1 cellular context compared by ENCODE assay signal in genomic region chr19:17855333-17856152, GRCh38.
TF ChIP-seq lines count a peak whose summit lies in the region.

No MANE protein-coding gene starts in this region.

TF ChIP-seq in K562, 482 proteins besides CTCF, POLR2A, EP300 and RAD21:
- TF ChIP-seq, protein P1, sequence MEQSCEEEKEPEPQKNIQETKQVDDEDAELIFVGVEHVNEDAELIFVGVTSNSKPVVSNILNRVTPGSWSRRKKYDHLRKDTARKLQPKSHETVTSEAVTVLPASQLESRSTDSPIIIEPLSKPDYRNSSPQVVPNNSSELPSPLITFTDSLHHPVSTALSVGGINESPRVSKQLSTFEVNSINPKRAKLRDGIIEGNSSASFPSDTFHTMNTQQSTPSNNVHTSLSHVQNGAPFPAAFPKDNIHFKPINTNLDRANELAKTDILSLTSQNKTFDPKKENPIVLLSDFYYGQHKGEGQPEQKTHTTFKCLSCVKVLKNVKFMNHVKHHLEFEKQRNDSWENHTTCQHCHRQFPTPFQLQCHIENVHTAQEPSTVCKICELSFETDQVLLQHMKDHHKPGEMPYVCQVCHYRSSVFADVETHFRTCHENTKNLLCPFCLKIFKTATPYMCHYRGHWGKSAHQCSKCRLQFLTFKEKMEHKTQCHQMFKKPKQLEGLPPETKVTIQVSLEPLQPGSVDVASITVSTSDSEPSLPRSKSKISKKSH (CRISPR knock-in tag; IDR thresholded peaks at IDR 0.05), result no peak
- TF ChIP-seq BCOR (IDR thresholded peaks at IDR 0.05) (peak; percentile 98), ZHX1 (conservative IDR thresholded peaks at IDR 0.05; ENCODE audit: low read length) (0 out of 2 replicates have a peak, but pooled peaks have one; percentile 45), DEAF1 (CRISPR knock-in tag; IDR thresholded peaks at IDR 0.05) (peak; percentile 67; the same call in 1 of the 2 replicates), PHF20 (IDR thresholded peaks at IDR 0.05; ENCODE audit: partially characterized antibody) (peak; percentile 16), CBFB (CRISPR knock-in tag; IDR thresholded peaks at IDR 0.05) (peak; percentile 68; the same call in 1 of the 2 replicates), CBX3 (IDR thresholded peaks at IDR 0.05; ENCODE audit: borderline replicate concordance in 1 of 2, low read length in 2 of 2) (0 out of 3 replicates have a peak, but pooled peaks of 1 of the 2 experiments have one; percentile 21), STAG1 (CRISPR knock-in tag; IDR thresholded peaks at IDR 0.05; ENCODE audit: borderline replicate concordance) (peak; percentile 99), ARID2 (IDR thresholded peaks at IDR 0.05) (peak; percentile 73; the same call in 1 of the 2 replicates), RCOR1 (IDR thresholded peaks at IDR 0.05; ENCODE audit: borderline replicate concordance in 1 of 2, low read depth in 2 of 2, low read length in 2 of 2) (peak in 1 of 2 experiments; percentile 74; a peak in 2 of 4 replicates), ZNF740 (CRISPR knock-in tag; IDR thresholded peaks at IDR 0.05) (no peak), ZNF740 (tag; IDR thresholded peaks at IDR 0.05) (no peak), ZNF12 (CRISPR knock-in tag; IDR thresholded peaks at IDR 0.05) (0 out of 2 replicates have a peak, but pooled peaks have one; percentile 26), FOXM1 (IDR thresholded peaks at IDR 0.05; ENCODE audit: low read depth) (0 out of 2 replicates have a peak, but pooled peaks have one; percentile 49), FOXM1 (CRISPR knock-in tag; IDR thresholded peaks at IDR 0.05; ENCODE audit: low read depth) (no peak), ZBTB7A (IDR thresholded peaks at IDR 0.05; ENCODE audit: borderline replicate concordance, control insufficient read depth, low read depth, low read length) (no peak), TAF15 (IDR thresholded peaks at IDR 0.05; ENCODE audit: low read depth, low read length) (no peak), RBM14 (IDR thresholded peaks at IDR 0.05; ENCODE audit: borderline replicate concordance, insufficient read depth, low read depth, low read length) (no peak), C11orf30 (IDR thresholded peaks at IDR 0.05; ENCODE audit: low read depth) (no peak), CTBP1 (IDR thresholded peaks at IDR 0.05; ENCODE audit: borderline replicate concordance) (peak; percentile 68; the same call in 1 of the 2 replicates), ZNF282 (CRISPR knock-in tag; IDR thresholded peaks at IDR 0.05) (no peak), CC2D1A (IDR thresholded peaks at IDR 0.05) (peak; percentile 64; the same call in 1 of the 2 replicates), PRMT5 (CRISPR knock-in tag; IDR thresholded peaks at IDR 0.05) (no peak), RB1 (IDR thresholded peaks at IDR 0.05; ENCODE audit: low read depth) (peak; percentile 85), XRCC5 (IDR thresholded peaks at IDR 0.05; ENCODE audit: low read depth, low read length) (peak; percentile 78; the same call in 1 of the 2 replicates), CXXC5 (CRISPR knock-in tag; IDR thresholded peaks at IDR 0.05) (no peak), EP400 (IDR thresholded peaks at IDR 0.05) (no peak), KLF16 (IDR thresholded peaks at IDR 0.05) (peak; percentile 26; the same call in 1 of the 2 replicates), TBP (optimal IDR thresholded peaks at IDR 0.05; ENCODE audit: low read depth, low read length) (peak; percentile 29), FOXK2 (conservative IDR thresholded peaks at IDR 0.05 in 1 of 2, IDR thresholded peaks at IDR 0.05 in 1 of 2; ENCODE audit: low read depth in 2 of 2) (peak; percentile 33 to 38; a peak in 1 of 4 replicates), MAX (CRISPR knock-in tag; IDR thresholded peaks at IDR 0.05) (peak; percentile 33), ZNF24 (IDR thresholded peaks at IDR 0.05) (peak; percentile 50; the same call in 1 of the 2 replicates), ID3 (CRISPR knock-in tag; IDR thresholded peaks at IDR 0.05) (no peak), ID3 (tag; IDR thresholded peaks at IDR 0.05) (peak; percentile 29; the same call in 1 of the 2 replicates), HNRNPUL1 (IDR thresholded peaks at IDR 0.05; ENCODE audit: low read length) (no peak), MEIS2 (IDR thresholded peaks at IDR 0.05; ENCODE audit: partially characterized antibody) (peak; percentile 46), ZNF384 (IDR thresholded peaks at IDR 0.05; ENCODE audit: low read depth, low read length) (peak; percentile 54), ZFP36 (IDR thresholded peaks at IDR 0.05; ENCODE audit: low read depth, low read length, partially characterized antibody) (peak; percentile 52), ZNF589 (CRISPR knock-in tag; IDR thresholded peaks at IDR 0.05; ENCODE audit: low read depth) (no peak), ZNF263 (CRISPR knock-in tag; IDR thresholded peaks at IDR 0.05; ENCODE audit: borderline replicate concordance) (peak; percentile 60; the same call in 1 of the 2 replicates), MYC (IDR thresholded peaks at IDR 0.05; ENCODE audit: low read depth, low read length) (0 out of 2 replicates have a peak, but pooled peaks have one; percentile 49), MYC (CRISPR knock-in tag; IDR thresholded peaks at IDR 0.05; ENCODE audit: borderline replicate concordance, low read depth) (no peak), SP1 (CRISPR knock-in tag; IDR thresholded peaks at IDR 0.05) (0 out of 2 replicates have a peak, but pooled peaks have one; percentile 47), YY1 (IDR thresholded peaks at IDR 0.05; ENCODE audit: borderline replicate concordance in 1 of 3, control insufficient read depth in 1 of 3, extremely low read depth in 1 of 3, insufficient read depth in 3 of 3, insufficient read length in 1 of 3, insufficient replicate concordance in 2 of 3, low read depth in 1 of 3, low read length in 2 of 3) (peak in 1 of 3 experiments; percentile 46), CREM (IDR thresholded peaks at IDR 0.05; ENCODE audit: low read depth) (peak; percentile 32; the same call in 1 of the 2 replicates), KHSRP (IDR thresholded peaks at IDR 0.05) (no peak), SMC3 (conservative IDR thresholded peaks at IDR 0.05; ENCODE audit: insufficient read depth, low read depth, low read length) (peak; percentile 98), L3MBTL2 (IDR thresholded peaks at IDR 0.05) (0 out of 2 replicates have a peak, but pooled peaks have one; percentile 20), ZNF174 (CRISPR knock-in tag; IDR thresholded peaks at IDR 0.05) (no peak), DACH1 (IDR thresholded peaks at IDR 0.05; ENCODE audit: partially characterized antibody) (peak; percentile 60), JUND (IDR thresholded peaks at IDR 0.05; ENCODE audit: borderline replicate concordance, low read depth, low read length) (0 out of 2 replicates have a peak, but pooled peaks have one; percentile 31), JUND (tag; IDR thresholded peaks at IDR 0.05; ENCODE audit: borderline replicate concordance, low read depth, low read length) (no peak; the same call in 2 of the 3 replicates), BHLHE40 (IDR thresholded peaks at IDR 0.05; ENCODE audit: low read length) (0 out of 2 replicates have a peak, but pooled peaks have one; percentile 37)
- TF ChIP-seq, protein P2, sequence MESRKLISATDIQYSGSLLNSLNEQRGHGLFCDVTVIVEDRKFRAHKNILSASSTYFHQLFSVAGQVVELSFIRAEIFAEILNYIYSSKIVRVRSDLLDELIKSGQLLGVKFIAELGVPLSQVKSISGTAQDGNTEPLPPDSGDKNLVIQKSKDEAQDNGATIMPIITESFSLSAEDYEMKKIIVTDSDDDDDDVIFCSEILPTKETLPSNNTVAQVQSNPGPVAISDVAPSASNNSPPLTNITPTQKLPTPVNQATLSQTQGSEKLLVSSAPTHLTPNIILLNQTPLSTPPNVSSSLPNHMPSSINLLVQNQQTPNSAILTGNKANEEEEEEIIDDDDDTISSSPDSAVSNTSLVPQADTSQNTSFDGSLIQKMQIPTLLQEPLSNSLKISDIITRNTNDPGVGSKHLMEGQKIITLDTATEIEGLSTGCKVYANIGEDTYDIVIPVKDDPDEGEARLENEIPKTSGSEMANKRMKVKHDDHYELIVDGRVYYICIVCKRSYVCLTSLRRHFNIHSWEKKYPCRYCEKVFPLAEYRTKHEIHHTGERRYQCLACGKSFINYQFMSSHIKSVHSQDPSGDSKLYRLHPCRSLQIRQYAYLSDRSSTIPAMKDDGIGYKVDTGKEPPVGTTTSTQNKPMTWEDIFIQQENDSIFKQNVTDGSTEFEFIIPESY (CRISPR knock-in tag; IDR thresholded peaks at IDR 0.05), result peak; percentile 79; the same call in 1 of the 2 replicates
- TF ChIP-seq, protein P3, sequence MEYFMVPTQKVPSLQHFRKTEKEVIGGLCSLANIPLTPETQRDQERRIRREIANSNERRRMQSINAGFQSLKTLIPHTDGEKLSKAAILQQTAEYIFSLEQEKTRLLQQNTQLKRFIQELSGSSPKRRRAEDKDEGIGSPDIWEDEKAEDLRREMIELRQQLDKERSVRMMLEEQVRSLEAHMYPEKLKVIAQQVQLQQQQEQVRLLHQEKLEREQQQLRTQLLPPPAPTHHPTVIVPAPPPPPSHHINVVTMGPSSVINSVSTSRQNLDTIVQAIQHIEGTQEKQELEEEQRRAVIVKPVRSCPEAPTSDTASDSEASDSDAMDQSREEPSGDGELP (CRISPR knock-in tag; IDR thresholded peaks at IDR 0.05; ENCODE audit: borderline replicate concordance), result peak; percentile 98
- TF ChIP-seq, protein P4, sequence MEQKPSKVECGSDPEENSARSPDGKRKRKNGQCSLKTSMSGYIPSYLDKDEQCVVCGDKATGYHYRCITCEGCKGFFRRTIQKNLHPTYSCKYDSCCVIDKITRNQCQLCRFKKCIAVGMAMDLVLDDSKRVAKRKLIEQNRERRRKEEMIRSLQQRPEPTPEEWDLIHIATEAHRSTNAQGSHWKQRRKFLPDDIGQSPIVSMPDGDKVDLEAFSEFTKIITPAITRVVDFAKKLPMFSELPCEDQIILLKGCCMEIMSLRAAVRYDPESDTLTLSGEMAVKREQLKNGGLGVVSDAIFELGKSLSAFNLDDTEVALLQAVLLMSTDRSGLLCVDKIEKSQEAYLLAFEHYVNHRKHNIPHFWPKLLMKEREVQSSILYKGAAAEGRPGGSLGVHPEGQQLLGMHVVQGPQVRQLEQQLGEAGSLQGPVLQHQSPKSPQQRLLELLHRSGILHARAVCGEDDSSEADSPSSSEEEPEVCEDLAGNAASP (IDR thresholded peaks at IDR 0.05), result no peak
